ENCODE assay signal across 23 cellular contexts in the genomic region with DNA sequence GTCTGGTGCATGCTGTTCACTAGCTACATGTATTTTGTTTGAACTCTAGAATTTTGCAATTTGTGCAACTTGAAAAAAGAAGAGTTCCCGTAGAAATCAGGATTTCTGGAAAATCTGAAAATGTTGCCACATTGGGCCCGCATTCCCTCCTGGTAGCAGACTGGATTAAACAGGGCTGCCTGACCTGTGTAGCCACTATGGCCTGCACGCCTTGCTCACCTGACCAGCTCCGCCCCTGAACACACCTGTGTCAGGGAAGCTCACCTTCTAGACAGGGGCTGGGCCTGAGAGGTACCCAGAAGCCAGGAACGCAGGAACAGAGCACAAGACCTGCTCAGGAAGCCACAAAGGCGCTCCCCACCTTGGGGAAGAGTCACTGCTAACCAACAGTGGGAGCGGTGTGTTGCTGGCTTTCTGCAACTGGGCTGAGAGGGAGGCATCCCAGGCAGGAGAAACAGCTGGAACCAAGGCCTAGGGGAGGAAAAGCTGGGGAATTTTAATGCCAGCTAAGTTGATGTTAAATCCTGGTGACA.
DNase-seq lines count a peak whose midpoint lies in the region; FAIRE-seq and TF ChIP-seq lines count a peak whose summit lies in the region.
"Had no signal": no experiment of that assay in that cellular context is flagged by ENCODE, and none has a peak within 500 bp of the region (broad histone marks: within the 10 kb centered on the region; RNA-seq: fewer than 3 reads in every experiment).

No MANE protein-coding gene starts in this region.

- no peak overlapping the region for H3K27ac ChIP-seq in H1 (ENCODE audit: low read depth, low read length)
- H3K27ac ChIP-seq in neural progenitor cell: no peak overlapping the region
- H3K27ac ChIP-seq in brain microvascular endothelial cell: no peak overlapping the region
- H3K27ac ChIP-seq: A549; BLaER1 treated with 17β-estradiol and CSF1 and Interleukin-3, amounts not matched to agents 10 nM and 100 nM had no signal

- no peaks in the 10 kb centered on the region for H3K79me2 ChIP-seq in H1 (ENCODE audit: control insufficient read depth in 1 of 2, insufficient read depth in 2 of 2, low read length in 2 of 2)
- no peaks in the 10 kb centered on the region for H3K79me2 ChIP-seq in neural progenitor cell (ENCODE audit: low read depth)

- no peak for TF ChIP-seq POLR2A in H1 (IDR thresholded peaks at IDR 0.05; ENCODE audit: control extremely low read depth in 1 of 2, low read depth in 2 of 2, low read length in 2 of 2)

- H2AFZ ChIP-seq in H1 (ENCODE audit: low read length): no peak overlapping the region
- H2AFZ ChIP-seq in neural progenitor cell (replicated peaks): no peak overlapping the region

- TF ChIP-seq CTCF in H1 (IDR thresholded peaks at IDR 0.05; ENCODE audit: control extremely low read depth in 1 of 3, insufficient read depth in 1 of 3, low read depth in 1 of 3, low read length in 3 of 3) (no peak), neural progenitor cell (IDR thresholded peaks at IDR 0.05) (no peak), brain microvascular endothelial cell (IDR thresholded peaks at IDR 0.05; ENCODE audit: low read depth, low read length, missing control alignments) (no peak)

- H2BK120ac ChIP-seq in H1 (replicated peaks; ENCODE audit: low read depth, low read length): no peak overlapping the region

- DNase-seq in H1 (ENCODE audit: low read depth in 1 of 2, low spot score in 2 of 2): no peak
- DNase-seq in neural progenitor cell (ENCODE audit: low spot score): no peak
- DNase-seq in posterior vena cava (ENCODE audit: low spot score): peak; percentile 54
- DNase-seq in activated naive CD4-positive, alpha-beta T cell treated with anti-CD3 and anti-CD28 coated beads, Interleukin-2, amount 50 U/mL, for 16 hours: no peak
- no peak for DNase-seq in brain microvascular endothelial cell
- no peak for DNase-seq in immature natural killer cell
- DNase-seq: 8988T; ACHN; AML-193; BE2C; CD4-positive, alpha-beta T cell; CD8-positive, alpha-beta memory T cell; DMS 273 treated with DMSO at 0.1 percent for 48 hours; DMS79; EL; GDM1; GOT3; HCEC 1CT had no signal

- no peak for TF ChIP-seq EP300 in H1 (IDR thresholded peaks at IDR 0.05; ENCODE audit: borderline replicate concordance in 1 of 2, low read depth in 2 of 2, low read length in 2 of 2)

- POLR2A ChIA-PET in H1 (lab: Charles Lee; ENCODE audit: partially characterized antibody): no interaction called here

- H3K4me1 ChIP-seq in H1 (replicated peaks in 1 of 4; ENCODE audit: control insufficient read depth in 3 of 4, insufficient read depth in 4 of 4, low read length in 3 of 4) (peaks cover 0 to 3% (median under 1%) of the 10 kb centered on the region in 4 experiments; a peak in 2 of 7 replicates), neural progenitor cell (peaks cover 15% of the 10 kb centered on the region)
- H3K4me1 ChIP-seq: A549; BE2C; BLaER1 treated with 17β-estradiol and CSF1 and Interleukin-3, amounts not matched to agents 10 nM and 100 nM had no signal

- H3K27me3 Mint-ChIP-seq in neural progenitor cell (ENCODE audit: insufficient read depth, low read depth) (peaks cover 16% of the 10 kb centered on the region), immature natural killer cell (ENCODE audit: low read depth in 3 of 3) (peaks cover 0 to 11% (median 0%) of the 10 kb centered on the region in 3 donors)
- H3K27me3 Mint-ChIP-seq: CD4-positive, alpha-beta T cell had no signal

- H3K56ac ChIP-seq in H1 (replicated peaks; ENCODE audit: insufficient read length, low read depth, low read length): no peak overlapping the region

- H3K36me3 Mint-ChIP-seq in neural progenitor cell: no peaks in the 10 kb centered on the region
- no peaks in the 10 kb centered on the region for H3K36me3 Mint-ChIP-seq in immature natural killer cell
- H3K36me3 Mint-ChIP-seq: CD14-positive monocyte had no signal

- H4K91ac ChIP-seq in H1 (replicated peaks; ENCODE audit: insufficient read length, low read length): no peak overlapping the region

- no peaks in the 10 kb centered on the region for H3K23me2 ChIP-seq in H1 (ENCODE audit: low read depth, low read length)

- H3K4me2 ChIP-seq in H1 (ENCODE audit: insufficient read depth in 1 of 2, low read depth in 2 of 2, low read length in 2 of 2) (no peak overlapping the region), neural progenitor cell (peak overlapping the region; percentile 40)
- H3K4me2 ChIP-seq: A549; BLaER1 treated with 17β-estradiol and CSF1 and Interleukin-3, amounts not matched to agents 10 nM and 100 nM had no signal

- no peak overlapping the region for H2BK20ac ChIP-seq in H1 (ENCODE audit: low read length)

- no peak overlapping the region for H3K4me3 ChIP-seq in H1 (ENCODE audit: extremely low read depth in 1 of 4, insufficient read depth in 2 of 4, low read depth in 3 of 4, low read length in 4 of 4)
- H3K4me3 ChIP-seq in neural progenitor cell: no peak overlapping the region
- no peak overlapping the region for H3K4me3 ChIP-seq in brain microvascular endothelial cell (ENCODE audit: low read depth, low read length)
- H3K4me3 ChIP-seq: A549; BLaER1 treated with 17β-estradiol and CSF1 and Interleukin-3, amounts not matched to agents 10 nM and 100 nM; GM12878 had no signal

- no peaks in the 10 kb centered on the region; the same call in 1 of the 2 replicates for H3K79me1 ChIP-seq in H1 (ENCODE audit: low read depth, low read length)

- H3K23ac ChIP-seq in H1 (ENCODE audit: insufficient read length): no peak overlapping the region

- H4K5ac ChIP-seq in H1 (ENCODE audit: insufficient read length, low read depth, low read length): no peak overlapping the region

- 0 out of 2 replicates have a peak overlapping the region, but pooled peaks have one; percentile 12 for H2BK12ac ChIP-seq in H1 (ENCODE audit: low read depth, low read length)

- H4K20me1 ChIP-seq in H1 (replicated peaks in 1 of 2; ENCODE audit: control insufficient read depth in 1 of 2, insufficient read depth in 2 of 2, low read length in 2 of 2): peaks cover 0 to 3% of the 10 kb centered on the region in 2 experiments
- no peaks in the 10 kb centered on the region for H4K20me1 ChIP-seq in neural progenitor cell (ENCODE audit: low read depth)
- H4K20me1 ChIP-seq: BLaER1 treated with 17β-estradiol and CSF1 and Interleukin-3, amounts not matched to agents 10 nM and 100 nM had no signal

- 88% methylated on average over 7 of the region's 7 CpGs; no CpG with 5 or more reads in 1 of the 2 experiments for WGBS in H1 (ENCODE audit: extremely low coverage in 1 of 2, insufficient coverage in 1 of 2, insufficient read length in 1 of 2, insufficient replicate concordance in 2 of 2, low coverage in 1 of 2, low lambda C conversion rate in 2 of 2, missing lambda C conversion rate in 1 of 2), 2 experiments

- no peak overlapping the region; the same call in 1 of the 2 replicates for H2BK15ac ChIP-seq in H1 (ENCODE audit: low read length)

- no peak for FAIRE-seq in H1 (lab: Jason Lieb, UNC)
- FAIRE-seq: A549, D721Med, GM12878 had no signal

- H3K4me1 Mint-ChIP-seq in neural progenitor cell (peaks cover 2% of the 10 kb centered on the region), immature natural killer cell (no peaks in the 10 kb centered on the region)
- H3K4me1 Mint-ChIP-seq: CD14-positive monocyte; CD8-positive, alpha-beta memory T cell had no signal

- peaks cover 11% of the 10 kb centered on the region for H3F3A ChIP-seq in neural progenitor cell (ENCODE audit: low read depth)

- H3K9me3 Mint-ChIP-seq in neural progenitor cell (peaks cover 2% of the 10 kb centered on the region), immature natural killer cell (peaks cover 0 to 3% (median 0%) of the 10 kb centered on the region in 6 donors)
- H3K9me3 Mint-ChIP-seq: CD4-positive, alpha-beta T cell had no signal

- in situ Hi-C loops in brain microvascular endothelial cell (cut with HindIII; ENCODE audit: low pct_ligation_motif_present, low sequenced_read_pairs): no loop called here

- H3K18ac ChIP-seq in H1 (ENCODE audit: extremely low read depth, low read length): no peak overlapping the region

- CTCF ChIA-PET in H1 (lab: Charles Lee; ENCODE audit: partially characterized antibody): interaction anchor here (0.9 to 7.0 kb wide), 5 partner anchors 14 to 94 kb away, joined by 3 to 54 read pairs (median 3); no protein-coding TSS in a partner anchor

- H3K9me3 ChIP-seq in H1 (ENCODE audit: insufficient read depth in 2 of 2, low read depth in 1 of 2, low read length in 1 of 2) (no peaks in the 10 kb centered on the region), neural progenitor cell (ENCODE audit: low read depth) (no peaks in the 10 kb centered on the region)
- H3K9me3 ChIP-seq: BE2C; BLaER1 treated with 17β-estradiol and CSF1 and Interleukin-3, amounts not matched to agents 10 nM and 100 nM had no signal

- no peak for TF ChIP-seq RAD21 in H1 (IDR thresholded peaks at IDR 0.05 in 1 of 2, conservative IDR thresholded peaks at IDR 0.05 in 1 of 2; ENCODE audit: low read depth in 2 of 2, low read length in 2 of 2)

- no peak overlapping the region for H3K27ac Mint-ChIP-seq in neural progenitor cell
- no peak overlapping the region for H3K27ac Mint-ChIP-seq in immature natural killer cell
- H3K27ac Mint-ChIP-seq: CD4-positive, alpha-beta T cell; CD8-positive, alpha-beta memory T cell had no signal

- H3K36me3 ChIP-seq in H1 (ENCODE audit: control insufficient read depth in 2 of 4, insufficient read depth in 4 of 4, low read length in 3 of 4) (no peaks in the 10 kb centered on the region), neural progenitor cell (no peaks in the 10 kb centered on the region), brain microvascular endothelial cell (replicated peaks) (no peaks in the 10 kb centered on the region)
- H3K36me3 ChIP-seq: BE2C; BLaER1 treated with 17β-estradiol and CSF1 and Interleukin-3, amounts not matched to agents 10 nM and 100 nM had no signal

- no peak overlapping the region for H3K14ac ChIP-seq in H1 (ENCODE audit: insufficient read length)

- H4K8ac ChIP-seq in H1 (ENCODE audit: extremely low read depth, insufficient read depth, low read length): no peak overlapping the region

- H3K4me3 Mint-ChIP-seq in neural progenitor cell: no peak overlapping the region
- no peak overlapping the region for H3K4me3 Mint-ChIP-seq in immature natural killer cell
- H3K4me3 Mint-ChIP-seq: CD14-positive monocyte; CD4-positive, alpha-beta T cell; CD8-positive, alpha-beta memory T cell had no signal

- no peak overlapping the region for H3K9ac ChIP-seq in H1 (replicated peaks in 1 of 4; ENCODE audit: extremely low read depth in 1 of 4, low read depth in 3 of 4, low read length in 3 of 4)
- no peak overlapping the region for H3K9ac ChIP-seq in neural progenitor cell
- H3K9ac ChIP-seq: BLaER1 treated with 17β-estradiol and CSF1 and Interleukin-3, amounts not matched to agents 10 nM and 100 nM had no signal

- H3K27me3 ChIP-seq in H1 (replicated peaks in 1 of 4; ENCODE audit: control insufficient read depth in 3 of 4, extremely low read depth in 1 of 4, insufficient read depth in 3 of 4, low read length in 3 of 4) (no peaks in the 10 kb centered on the region), neural progenitor cell (no peaks in the 10 kb centered on the region), brain microvascular endothelial cell (replicated peaks) (no peaks in the 10 kb centered on the region)
- H3K27me3 ChIP-seq: BE2C; BLaER1 treated with 17β-estradiol and CSF1 and Interleukin-3, amounts not matched to agents 10 nM and 100 nM had no signal

- no peak overlapping the region for H2BK5ac ChIP-seq in H1 (ENCODE audit: low read depth, low read length)

- intact Hi-C loops in posterior vena cava (cut with DNase I): loop anchor here in 1 of 2 donors (5.0 kb wide), 1 partner anchor 301 kb away; no protein-coding TSS in a partner anchor

- H3K4ac ChIP-seq in H1 (replicated peaks; ENCODE audit: insufficient read length, low read depth, low read length): no peak overlapping the region

- H2AK5ac ChIP-seq in H1 (ENCODE audit: low read depth, low read length): no peak overlapping the region
